Comparison of ENCODE assay signal across 20 cellular contexts in genomic region chr4:185803015-185803414, GRCh38. TPM values are rescaled to one million over a fixed set of nuclear protein-coding genes. Genes with fewer than 3 reads are reported as not detected.
A peak's percentile ranks its signal among the peaks of the same experiment; 100 is the strongest.
DNase-seq lines count a peak whose midpoint lies in the region; FAIRE-seq and TF ChIP-seq lines count a peak whose summit lies in the region.
"Had no signal": no experiment of that assay in that cellular context is flagged by ENCODE, and none has a peak within 500 bp of the region (broad histone marks: within the 10 kb centered on the region; RNA-seq: fewer than 3 reads in every experiment).

No MANE protein-coding gene starts in this region.

- no peak for FAIRE-seq in endothelial cell of umbilical vein (lab: Jason Lieb, UNC)
- FAIRE-seq: K562 had no signal

- peaks cover 4% of the 10 kb centered on the region for H3K4me1 ChIP-seq in endothelial cell of umbilical vein (ENCODE audit: control insufficient read depth, extremely low read depth, insufficient read depth, low read length)

- no TSS peak for BruUV-seq in endothelial cell of umbilical vein (replicated peaks; lab: Mats Ljungman, UMichigan)

- no peak for TF ChIP-seq POLR2A in endothelial cell of umbilical vein (IDR thresholded peaks at IDR 0.05; ENCODE audit: low read depth, low read length)

- CTCF ChIA-PET in endothelial cell of umbilical vein (lab: Charles Lee) (interaction anchor here (0.7 kb wide), 1 partner anchor 218 kb away, joined by 5 read pairs; no protein-coding TSS in a partner anchor), HEK293T (lab: Yijun Ruan, JAX) (no interaction called here)

- no peak overlapping the region for H3K4me2 ChIP-seq in endothelial cell of umbilical vein (ENCODE audit: insufficient read depth, low read length)

- H3K9ac ChIP-seq in endothelial cell of umbilical vein (replicated peaks; ENCODE audit: extremely low read depth, insufficient read depth, low read length), result no peak overlapping the region

- TF ChIP-seq CTCF in AG10803 (conservative IDR thresholded peaks at IDR 0.05; ENCODE audit: low read length) (no peak), endothelial cell of umbilical vein (IDR thresholded peaks at IDR 0.05; ENCODE audit: extremely low read depth in 1 of 2, insufficient read depth in 1 of 2, low read depth in 1 of 2, low read length in 2 of 2) (no peak), GM20000 (IDR thresholded peaks at IDR 0.05; ENCODE audit: extremely low read depth, missing control alignments) (no peak)

- no peak overlapping the region for H3K27ac ChIP-seq in endothelial cell of umbilical vein (ENCODE audit: insufficient read depth, low read depth, low read length)

- intact Hi-C loops in endothelial cell of umbilical vein (cut with micrococcal nuclease), result no loop called here

- H3K27me3 ChIP-seq in endothelial cell of umbilical vein (ENCODE audit: control insufficient read depth in 2 of 2, insufficient read depth in 2 of 2, low read length in 2 of 2), result no peaks in the 10 kb centered on the region

- dilution Hi-C loops in endothelial cell of umbilical vein (cut with MboI; ENCODE audit: extremely low pct_ligation_motif_present, low sequenced_read_pairs), result no loop called here

- POLR2A ChIA-PET in endothelial cell of umbilical vein (lab: Charles Lee), result no interaction called here
- POLR2A ChIA-PET in HEK293T (lab: Yijun Ruan, JAX), result interaction anchor here (1.4 kb wide), 1 partner anchor 9 kb away, joined by 6 read pairs; the partner anchor contains the start of gene SORBS2

- H3K4me3 ChIP-seq in AG10803 (ENCODE audit: low read length) (no peak overlapping the region), endothelial cell of umbilical vein (replicated peaks in 1 of 3; ENCODE audit: insufficient read depth in 1 of 3, low read depth in 1 of 3, low read length in 3 of 3) (no peak overlapping the region)
- H3K4me3 ChIP-seq: K562 had no signal

- H2AFZ ChIP-seq in endothelial cell of umbilical vein (ENCODE audit: low read depth, low read length), result peak overlapping the region; percentile 22

- H3K79me2 ChIP-seq in endothelial cell of umbilical vein (ENCODE audit: control insufficient read depth, insufficient read depth, low read length), result no peaks in the 10 kb centered on the region

- no peaks in the 10 kb centered on the region for H3K9me3 ChIP-seq in endothelial cell of umbilical vein (replicated peaks; ENCODE audit: control insufficient read depth, insufficient read depth, low read length)

- DNase-seq in AG10803 (ENCODE audit: low read depth), result peak; percentile 16
- peak; percentile 4 for DNase-seq in SK-N-DZ (ENCODE audit: low spot score)
- DNase-seq in endothelial cell of umbilical vein (ENCODE audit: low read depth, low spot score), result peak; percentile 40
- DNase-seq in lung microvascular endothelial cell (ENCODE audit: low read depth in 2 of 2), result peak; percentile 35 to 55
- no peak for DNase-seq in HEK293T (ENCODE audit: extremely low spot score)
- DNase-seq in GM20000 (ENCODE audit: low spot score), result no peak
- DNase-seq in glomerular visceral epithelial cell (ENCODE audit: extremely low spot score), result no peak
- DNase-seq: AML-193, COR-L47, DMS153, EL, HCEC 1CT, MV-4-11, NCI-H1417, NCI-H187 treated with DMSO at 0.1 percent for 48 hours, NCI-H345, NCI-H69, SIG-M5 had no signal

- H3K36me3 ChIP-seq in endothelial cell of umbilical vein (ENCODE audit: control insufficient read depth in 2 of 2, extremely low read depth in 1 of 2, insufficient read depth in 2 of 2, low read length in 2 of 2), result no peaks in the 10 kb centered on the region

- H4K20me1 ChIP-seq in endothelial cell of umbilical vein (replicated peaks; ENCODE audit: control insufficient read depth, extremely low read depth, insufficient read depth, low read length), result no peaks in the 10 kb centered on the region

- H3K9me1 ChIP-seq in endothelial cell of umbilical vein (replicated peaks; ENCODE audit: control insufficient read depth, extremely low read depth, insufficient read depth, low read length), result no peaks in the 10 kb centered on the region

TF ChIP-seq in endothelial cell of umbilical vein, 7 proteins besides CTCF, POLR2A, EP300 and RAD21:
- no peak for TF ChIP-seq EZH2 (IDR thresholded peaks at IDR 0.05; ENCODE audit: borderline replicate concordance, low read depth, low read length, severe bottlenecking)
- TF ChIP-seq POLR2AphosphoS5 (IDR thresholded peaks at IDR 0.05; ENCODE audit: insufficient read depth, low read depth, low read length), result no peak
- TF ChIP-seq JUN (IDR thresholded peaks at IDR 0.05; ENCODE audit: borderline replicate concordance, insufficient read depth, insufficient read length, low read depth), result no peak
- TF ChIP-seq, protein P1, sequence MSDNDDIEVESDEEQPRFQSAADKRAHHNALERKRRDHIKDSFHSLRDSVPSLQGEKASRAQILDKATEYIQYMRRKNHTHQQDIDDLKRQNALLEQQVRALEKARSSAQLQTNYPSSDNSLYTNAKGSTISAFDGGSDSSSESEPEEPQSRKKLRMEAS (IDR thresholded peaks at IDR 0.05; ENCODE audit: insufficient read depth, insufficient read length), result no peak
- TF ChIP-seq MYC (IDR thresholded peaks at IDR 0.05; ENCODE audit: low read depth, low read length), result no peak

TF ChIP-seq in HEK293T, 16 proteins besides CTCF, POLR2A, EP300 and RAD21:
- TF ChIP-seq LEF1 (IDR thresholded peaks at IDR 0.05; ENCODE audit: borderline replicate concordance), result no peak

RNA-seq across cellular contexts. Expression of gene SORBS2, which starts 9.0 kb away (rescaled TPM):
- polyA plus RNA-seq in SK-N-DZ (2014; cell fraction: cytosol; rRNA removed), result not detected in 2 replicates
- polyA plus RNA-seq in SK-N-DZ (2014; cell fraction: nucleus; rRNA removed), result not detected in 2 replicates
- total RNA-seq in endothelial cell of umbilical vein (75.5 and 82.5 TPM in 2 replicates), lung microvascular endothelial cell (94.8 and 143 TPM in 2 replicates)
- polyA plus RNA-seq in endothelial cell of umbilical vein, result 69.8 and 105 TPM in 2 replicates
- 65.4 and 67.5 TPM in 2 replicates for polyA plus RNA-seq in endothelial cell of umbilical vein (2011; cell fraction: cytosol; rRNA removed)
- polyA plus RNA-seq in endothelial cell of umbilical vein (2011; cell fraction: nucleus; rRNA removed), result 108 and 127 TPM in 2 replicates
- 19.4 and 34.9 TPM in 2 replicates for polyA plus RNA-seq in endothelial cell of umbilical vein (2012)
- polyA minus RNA-seq in endothelial cell of umbilical vein, result 191 and 202 TPM in 2 replicates
- polyA minus RNA-seq in endothelial cell of umbilical vein (2011; cell fraction: cytosol; rRNA and poly(A)+ RNA removed), result 6.6 TPM
- polyA minus RNA-seq in endothelial cell of umbilical vein (2011; cell fraction: nucleus; rRNA and poly(A)+ RNA removed), result 313 and 457 TPM in 2 replicates
- total RNA-seq: A673 had no signal
- polyA plus RNA-seq: K562 had no signal

Comparison
In these comparisons a context has a peak if more than half of its experiments do, and no peak if none do; other contexts are left out.
1. DNase-seq: peak in AG10803 (single experiment), SK-N-DZ (single experiment), endothelial cell of umbilical vein (single experiment) and lung microvascular endothelial cell (2 of 2); none in HEK293T (single experiment), GM20000 (single experiment) and glomerular visceral epithelial cell (single experiment).